16 cellular contexts compared by ENCODE assay signal in the genomic region with DNA sequence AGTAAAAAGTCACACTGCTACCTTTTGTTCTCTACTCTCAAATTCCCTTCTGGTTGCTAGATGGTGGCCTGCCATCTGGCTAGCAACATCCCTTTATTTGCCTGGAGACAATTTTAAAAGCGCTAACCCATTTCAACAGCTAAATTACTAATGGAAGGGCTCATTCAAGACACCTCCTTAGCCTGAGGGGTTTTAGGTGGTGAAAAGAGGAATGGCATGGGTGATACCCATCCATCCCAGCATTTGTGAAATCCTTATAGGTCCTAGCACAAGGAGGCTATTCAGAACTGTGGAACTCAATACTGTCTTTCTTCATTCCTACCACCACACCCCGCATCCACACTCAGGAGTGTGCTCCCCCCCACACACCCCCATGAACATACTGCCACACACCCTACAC. TPM values are rescaled to one million over a fixed set of nuclear protein-coding genes. Genes with fewer than 3 reads are reported as not detected.
DNase-seq lines count a peak whose midpoint lies in the region; ATAC-seq and TF ChIP-seq lines count a peak whose summit lies in the region.
"Had no signal": no experiment of that assay in that cellular context is flagged by ENCODE, and none has a peak within 500 bp of the region (broad histone marks: within the 10 kb centered on the region; RNA-seq: fewer than 3 reads in every experiment).

No MANE protein-coding gene starts in this region.

- H3K4me3 ChIP-seq in Loucy (ENCODE audit: low read length, poor library complexity, severe bottlenecking) (no peak overlapping the region), OCI-LY1 (ENCODE audit: low read depth, low read length, poor library complexity, severe bottlenecking) (no peak overlapping the region)
- H3K4me3 ChIP-seq: prostate gland had no signal

- H3K36me3 ChIP-seq in Loucy (ENCODE audit: insufficient read depth, low read length) (no peaks in the 10 kb centered on the region), OCI-LY1 (ENCODE audit: insufficient read depth, low read length) (no peaks in the 10 kb centered on the region)
- H3K36me3 ChIP-seq: heart right ventricle, prostate gland had no signal

- H3K4me1 ChIP-seq in Loucy (ENCODE audit: insufficient read depth, low read length, poor library complexity, severe bottlenecking) (peaks cover 32% of the 10 kb centered on the region), OCI-LY1 (ENCODE audit: insufficient read depth, low read length, severe bottlenecking) (peaks cover 49% of the 10 kb centered on the region), foreskin keratinocyte (no peaks in the 10 kb centered on the region)
- H3K4me1 ChIP-seq: prostate gland had no signal

- no peaks in the 10 kb centered on the region for H3K27me3 ChIP-seq in Loucy (ENCODE audit: insufficient read depth, low read length, poor library complexity, severe bottlenecking)
- H3K27me3 ChIP-seq in OCI-LY1 (ENCODE audit: insufficient read depth, low read length), result no peaks in the 10 kb centered on the region
- no peaks in the 10 kb centered on the region for H3K27me3 ChIP-seq in foreskin keratinocyte

- H3K4me2 ChIP-seq in Loucy (ENCODE audit: low read depth, low read length, poor library complexity, severe bottlenecking) (peak overlapping the region; percentile 91), OCI-LY1 (ENCODE audit: low read length) (peak overlapping the region; percentile 94; the same call in 1 of the 2 replicates)

- H3K9me2 ChIP-seq in Loucy (replicated peaks; ENCODE audit: low read depth, low read length) (no peaks in the 10 kb centered on the region), OCI-LY1 (ENCODE audit: low read depth, low read length) (no peaks in the 10 kb centered on the region)

- H4K20me1 ChIP-seq in Loucy (ENCODE audit: insufficient read depth, low read length, poor library complexity, severe bottlenecking) (peaks cover 9% of the 10 kb centered on the region), OCI-LY1 (ENCODE audit: insufficient read depth, low read length) (no peaks in the 10 kb centered on the region)

- DNase-seq in foreskin keratinocyte (peak; percentile 28 to 73), pons (ENCODE audit: low spot score) (peak; percentile 14)
- DNase-seq in activated CD4-positive, CD25-positive, alpha-beta regulatory T cell treated with anti-CD3 and anti-CD28 coated beads, Interleukin-2, amount 50 U/mL, for 72 hours, result no peak
- DNase-seq: activated CD4-positive, CD25-positive, alpha-beta regulatory T cell; activated effector memory CD4-positive, alpha-beta T cell treated with Interleukin-2 at 50 U/mL for 16 hours; cortex of kidney; DMS153; heart right ventricle; NCI-H2029; NK-92 treated with Interleukin-12 subunit alpha and Interleukin-12 subunit beta, amount 100 ng/mL, for 24 hours had no signal

- no peak for TF ChIP-seq CTCF in Loucy (conservative IDR thresholded peaks at IDR 0.05; ENCODE audit: low read length)
- TF ChIP-seq CTCF in OCI-LY1 (IDR thresholded peaks at IDR 0.05; ENCODE audit: low read length), result no peak
- no peak for TF ChIP-seq CTCF in foreskin keratinocyte (conservative IDR thresholded peaks at IDR 0.05)

- H2AFZ ChIP-seq in Loucy (ENCODE audit: low read length) (no peak overlapping the region), OCI-LY1 (ENCODE audit: low read length) (no peak overlapping the region)

- H3K9ac ChIP-seq in Loucy (ENCODE audit: low read depth, low read length, poor library complexity, severe bottlenecking), result no peak overlapping the region
- no peak overlapping the region for H3K9ac ChIP-seq in OCI-LY1 (ENCODE audit: low read length)

- H3K9me3 ChIP-seq in Loucy (ENCODE audit: insufficient read depth, low read depth, low read length) (no peaks in the 10 kb centered on the region), OCI-LY1 (ENCODE audit: low read length) (no peaks in the 10 kb centered on the region)
- H3K9me3 ChIP-seq: heart right ventricle, prostate gland had no signal

- H3K27ac ChIP-seq in OCI-LY1 (ENCODE audit: low read depth, low read length, poor library complexity, severe bottlenecking) (no peak overlapping the region), foreskin keratinocyte (no peak overlapping the region)
- H3K27ac ChIP-seq: prostate gland had no signal

- H3F3A ChIP-seq in Loucy (ENCODE audit: low read depth) (no peaks in the 10 kb centered on the region), OCI-LY1 (ENCODE audit: insufficient read depth, low read length) (no peaks in the 10 kb centered on the region)

- ATAC-seq in foreskin keratinocyte, result peak; percentile 20
- ATAC-seq in HG03342 (IDR thresholded peaks at IDR 0.05; ENCODE audit: unreplicated experiment), result no peak
- no peak for ATAC-seq in HG03457 (IDR thresholded peaks at IDR 0.05; ENCODE audit: unreplicated experiment)
- ATAC-seq: esophagus mucosa, heart right ventricle had no signal

- H3K79me2 ChIP-seq in Loucy (ENCODE audit: insufficient read depth, low read length) (peaks cover 38% of the 10 kb centered on the region), OCI-LY1 (ENCODE audit: insufficient read depth, low read length) (peaks cover 39% of the 10 kb centered on the region)

RNA-seq across cellular contexts. Expression of a gene that starts 33.5 kb away (rescaled TPM):
- 8.7 and 9.9 TPM in 2 replicates for total RNA-seq in foreskin keratinocyte
- polyA plus RNA-seq in foreskin keratinocyte, result 7.2 and 8.2 TPM in 2 replicates
